In the genomic region with DNA sequence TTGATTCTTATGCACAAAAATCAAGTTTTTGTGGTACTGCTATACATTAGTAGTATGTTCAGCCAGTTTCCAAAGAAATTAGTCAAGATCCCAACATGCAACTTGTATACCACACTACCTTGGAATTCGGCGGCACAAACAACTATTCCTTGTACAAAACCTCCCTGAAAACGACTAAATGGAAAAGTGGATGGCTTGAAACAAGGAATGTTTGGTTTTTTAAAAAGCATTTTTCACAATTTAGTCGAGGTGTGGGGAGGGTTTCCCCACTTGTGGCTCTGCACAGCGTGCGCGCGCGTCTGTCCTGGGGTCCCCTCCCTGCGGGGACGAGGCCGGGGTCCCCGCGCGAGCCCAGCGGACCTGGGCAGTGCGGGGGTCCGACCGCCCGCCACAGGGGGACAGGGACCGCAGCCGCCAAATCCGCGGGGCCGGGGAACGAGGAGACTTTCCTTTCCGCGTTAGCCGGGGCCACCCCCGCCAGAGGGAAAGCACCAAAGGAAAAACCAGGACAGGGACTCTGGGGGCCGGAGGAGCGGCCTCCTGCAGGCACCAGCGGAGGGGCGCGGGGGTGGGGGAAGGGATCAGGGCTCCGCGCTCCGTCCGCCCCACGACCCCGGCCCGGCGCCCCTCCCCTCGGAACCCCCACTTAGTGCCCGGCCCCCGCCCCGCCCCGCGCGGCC, we compare ENCODE assay signal across 8 cellular contexts.
DNase-seq lines count a peak whose midpoint lies in the region; ATAC-seq and TF ChIP-seq lines count a peak whose summit lies in the region.

No MANE protein-coding gene starts in this region.

- peak; percentile 60 for DNase-seq in NCI-H2227 (lab: John Stamatoyannopoulos, UW; ENCODE audit: unreplicated experiment)
- DNase-seq in NCI-H2227 treated with DMSO at 0.1 percent for 48 hours (lab: John Stamatoyannopoulos, UW): no peak
- DNase-seq in LNCaP clone FGC (ENCODE audit: low read depth): no peak
- peak in 15 of 61 donors; percentile 17 to 66 (median 41) for DNase-seq in caudate nucleus (lab: John Stamatoyannopoulos, UW)
- DNase-seq in left kidney (ENCODE audit: low read depth, low spot score): peak; percentile 84
- no peak for DNase-seq in effector CD8-positive, alpha-beta T cell (lab: John Stamatoyannopoulos, UW)

- ATAC-seq in GM21786 (IDR thresholded peaks at IDR 0.05; ENCODE audit: unreplicated experiment): peak; percentile 21

- no peaks in the 10 kb centered on the region for H3K36me3 ChIP-seq in subcutaneous abdominal adipose tissue (ENCODE audit: control insufficient read depth in 5 of 5, insufficient read depth in 5 of 5, low read length in 5 of 5)

- H3K4me1 ChIP-seq in subcutaneous abdominal adipose tissue (ENCODE audit: control insufficient read depth in 5 of 5, insufficient read depth in 5 of 5, low read length in 5 of 5): peaks cover 2 to 41% (median 35%) of the 10 kb centered on the region in 5 donors

- H3K27ac ChIP-seq in caudate nucleus (ENCODE audit: low read depth, low read length): peak overlapping the region; percentile 67
- H3K27ac ChIP-seq in subcutaneous abdominal adipose tissue (ENCODE audit: low read depth, low read length): peak overlapping the region; percentile 84

- H3K9me3 ChIP-seq in subcutaneous abdominal adipose tissue (ENCODE audit: control insufficient read depth in 5 of 5, low read length in 5 of 5): no peaks in the 10 kb centered on the region

- TF ChIP-seq CTCF in LNCaP clone FGC (IDR thresholded peaks at IDR 0.05; ENCODE audit: control insufficient read depth, extremely low read depth, insufficient read depth): no peak

- H3K27me3 ChIP-seq in subcutaneous abdominal adipose tissue (ENCODE audit: control insufficient read depth in 5 of 5, insufficient read depth in 4 of 5, low read length in 5 of 5): no peaks in the 10 kb centered on the region

- peak overlapping the region in 4 of 5 donors; percentile 59 to 78 (median 68) for H3K9ac ChIP-seq in subcutaneous abdominal adipose tissue (ENCODE audit: low read length in 5 of 5)

- H3K4me3 ChIP-seq in LNCaP clone FGC (ENCODE audit: low read depth, low read length): peak overlapping the region; percentile 65
- peak overlapping the region; percentile 16 to 95 (median 71) for H3K4me3 ChIP-seq in subcutaneous abdominal adipose tissue (ENCODE audit: low read depth in 1 of 5, low read length in 5 of 5)

Comparison
In these comparisons a context has a peak if more than half of its experiments do, and no peak if none do; other contexts are left out.
1. DNase-seq: peak in NCI-H2227 (single experiment) and left kidney (single experiment); none in NCI-H2227 treated with DMSO at 0.1 percent for 48 hours (single experiment), LNCaP clone FGC (single experiment) and effector CD8-positive, alpha-beta T cell (single experiment).